Comparison of ENCODE assay signal across 3 cellular contexts in genomic region chr11:64664236-64664880, GRCh38. TPM values are rescaled to one million over a fixed set of nuclear protein-coding genes. Genes with fewer than 3 reads are reported as not detected.
"Had no signal": no experiment of that assay in that cellular context is flagged by ENCODE, and none has a peak within 500 bp of the region (broad histone marks: within the 10 kb centered on the region; RNA-seq: fewer than 3 reads in every experiment).

No MANE protein-coding gene starts in this region.

RNA-seq across cellular contexts. Expression of gene NRXN2, which starts 58.6 kb away (rescaled TPM):
- total RNA-seq: MCF 10A, PC-3, SJSA1 had no signal
